15 cellular contexts compared by ENCODE assay signal in genomic region chr7:27709137-27710075, GRCh38. TPM values are rescaled to one million over a fixed set of nuclear protein-coding genes. Genes with fewer than 3 reads are reported as not detected.
DNase-seq lines count a peak whose midpoint lies in the region; ATAC-seq, FAIRE-seq and TF ChIP-seq lines count a peak whose summit lies in the region.
"Had no signal": no experiment of that assay in that cellular context is flagged by ENCODE, and none has a peak within 500 bp of the region (broad histone marks: within the 10 kb centered on the region; RNA-seq: fewer than 3 reads in every experiment).

No MANE protein-coding gene starts in this region.

- peak; percentile 39 to 82 (median 64) for ATAC-seq in right lobe of liver
- no peak for ATAC-seq in HepG2
- peak; percentile 73 for ATAC-seq in foreskin keratinocyte
- no peak for ATAC-seq in GM19328 (IDR thresholded peaks at IDR 0.05; ENCODE audit: unreplicated experiment)
- no peak for ATAC-seq in GM18505 (IDR thresholded peaks at IDR 0.05; ENCODE audit: unreplicated experiment)

- H3K79me2 ChIP-seq in HepG2 (ENCODE audit: insufficient read depth, low read length): no peaks in the 10 kb centered on the region

- DNase-seq in right lobe of liver (no peak), HepG2 (ENCODE audit: low spot score) (no peak), T1000 (lab: John Stamatoyannopoulos, UW) (peak; percentile 25), foreskin keratinocyte (peak in 1 of 2 donors; percentile 33), DMS79 (lab: John Stamatoyannopoulos, UW) (no peak), NCI-H526 (lab: John Stamatoyannopoulos, UW) (no peak)
- DNase-seq: activated CD8-positive, alpha-beta memory T cell treated with anti-CD3 and anti-CD28 coated beads, Interleukin-2, amount 50 U/mL, for 48 hours; CD4-positive, CD25-positive, alpha-beta regulatory T cell; kidney glomerular epithelial cell; NK-92 treated with Interleukin-12 subunit alpha and Interleukin-12 subunit beta, amount 100 ng/mL, for 24 hours; nucleus accumbens; stimulated activated CD4-positive, alpha-beta T cell treated with anti-CD3 and anti-CD28 coated beads, Interleukin-1b, Interleukin-23, amount 100 ng/mL, for 48 hours had no signal

- H3K9ac ChIP-seq in HepG2 (ENCODE audit: insufficient read depth, low read depth, low read length): no peak overlapping the region

- BruUV-seq in HepG2 (replicated peaks; lab: Mats Ljungman, UMichigan): no TSS peak

- FAIRE-seq in HepG2 (lab: Jason Lieb, UNC): no peak
- FAIRE-seq: frontal cortex had no signal

- H3K27ac ChIP-seq in right lobe of liver (no peak overlapping the region), HepG2 (ENCODE audit: extremely low read length, insufficient read depth, low read length) (no peak overlapping the region), foreskin keratinocyte (no peak overlapping the region)

- in situ Hi-C loops in HepG2 (cut with HindIII; ENCODE audit: extremely low pct_ligation_motif_present, low pct_unique_long_range_greater_than_20kb): no loop called here

- no peak overlapping the region for H3K4me3 ChIP-seq in right lobe of liver
- no peak overlapping the region for H3K4me3 ChIP-seq in HepG2 (replicated peaks in 1 of 3; ENCODE audit: insufficient read depth in 1 of 3, low read depth in 2 of 3, low read length in 3 of 3)

- whole genome bisulfite sequencing in right lobe of liver (ENCODE audit: insufficient coverage, low coverage, low lambda C conversion rate, missing lambda C conversion rate): 74% methylated on average over 2 of the region's 2 CpGs
- 71% methylated on average over 2 of the region's 2 CpGs for WGBS in HepG2 (ENCODE audit: low lambda C conversion rate)

- no peak overlapping the region for H3K4me2 ChIP-seq in HepG2 (ENCODE audit: low read depth, low read length)

- no peaks in the 10 kb centered on the region for H3K4me1 ChIP-seq in right lobe of liver
- H3K4me1 ChIP-seq in HepG2 (ENCODE audit: insufficient read depth, low read length): peaks cover 32% of the 10 kb centered on the region
- H3K4me1 ChIP-seq in foreskin keratinocyte: no peaks in the 10 kb centered on the region

- H3K9me3 ChIP-seq in right lobe of liver (no peaks in the 10 kb centered on the region), HepG2 (ENCODE audit: low read length) (no peaks in the 10 kb centered on the region)

- TF ChIP-seq POLR2A in right lobe of liver (IDR thresholded peaks at IDR 0.05) (no peak), HepG2 (IDR thresholded peaks at IDR 0.05; ENCODE audit: insufficient read depth in 1 of 2, low read depth in 2 of 2, low read length in 2 of 2) (no peak), GM18505 (IDR thresholded peaks at IDR 0.05; ENCODE audit: borderline replicate concordance, extremely low read depth, insufficient read depth, insufficient read length) (no peak)

- POLR2A ChIA-PET in HepG2 (lab: Yijun Ruan, JAX): no interaction called here

- H2AFZ ChIP-seq in HepG2 (ENCODE audit: low read length): no peak overlapping the region

- H4K20me1 ChIP-seq in HepG2 (ENCODE audit: insufficient read depth, low read length): no peaks in the 10 kb centered on the region

- H3K27me3 ChIP-seq in right lobe of liver (no peaks in the 10 kb centered on the region), HepG2 (ENCODE audit: control insufficient read depth in 1 of 2, insufficient read depth in 2 of 2, low read length in 2 of 2) (no peaks in the 10 kb centered on the region), foreskin keratinocyte (no peaks in the 10 kb centered on the region)

- CTCF ChIA-PET in HepG2 (lab: Yijun Ruan, JAX; ENCODE audit: low intra/inter-chr PET ratio, low total read pairs): no interaction called here

- no peak for TF ChIP-seq CTCF in right lobe of liver (IDR thresholded peaks at IDR 0.05)
- TF ChIP-seq CTCF in HepG2 (CRISPR knock-in tag; IDR thresholded peaks at IDR 0.05): no peak
- no peak for TF ChIP-seq CTCF in foreskin keratinocyte (conservative IDR thresholded peaks at IDR 0.05)

- intact Hi-C loops in right lobe of liver (cut with DNase I) (no loop called here), HepG2 (cut with micrococcal nuclease; ENCODE audit: unreplicated experiment) (no loop called here)

- TF ChIP-seq RAD21 in HepG2 (CRISPR knock-in tag; IDR thresholded peaks at IDR 0.05): no peak

- H3K36me3 ChIP-seq in right lobe of liver: no peaks in the 10 kb centered on the region
- no peaks in the 10 kb centered on the region for H3K36me3 ChIP-seq in HepG2 (replicated peaks in 1 of 2; ENCODE audit: control insufficient read depth in 1 of 2, insufficient read depth in 2 of 2, low read length in 2 of 2)

- TF ChIP-seq EP300 in HepG2 (IDR thresholded peaks at IDR 0.05; ENCODE audit: low read depth in 2 of 2, low read length in 2 of 2) (no peak), HepG2 (CRISPR knock-in tag; IDR thresholded peaks at IDR 0.05; ENCODE audit: borderline replicate concordance) (no peak)

TF ChIP-seq in HepG2, 621 proteins besides CTCF, POLR2A, EP300 and RAD21 (continues in another document):
- TF ChIP-seq ZNF720 (CRISPR knock-in tag; IDR thresholded peaks at IDR 0.05): no peak

RNA-seq across cellular contexts. Expression of gene TAX1BP1, which starts 30.6 kb away (rescaled TPM):
- total RNA-seq in right lobe of liver (10 to 100 TPM; 39.2 to 63.8 (median 47.4) TPM), HepG2 (2016; rRNA removed; fragmentation: Illumina TruSeq; extraction: Trizol) (98.9 and 177 TPM in 2 replicates), foreskin keratinocyte (62.2 and 66.8 TPM in 2 replicates)
- total RNA-seq in HepG2 (2016; cell fraction: cytosol; rRNA removed; fragmentation: Illumina TruSeq; extraction: Trizol; ENCODE audit: low read depth): 15.4 and 20.0 TPM in 2 replicates
- total RNA-seq in HepG2 (2016; cell fraction: insoluble cytoplasmic fraction; rRNA removed; fragmentation: Illumina TruSeq; extraction: Trizol): 99.7 and 175 TPM in 2 replicates
- 41.7 and 45.4 TPM in 2 replicates for total RNA-seq in HepG2 (2016; cell fraction: membrane; rRNA removed; fragmentation: Illumina TruSeq; extraction: Trizol)
- total RNA-seq in HepG2 (2016; cell fraction: nucleus; rRNA removed; fragmentation: Illumina TruSeq; extraction: Trizol): 83.0 and 86.5 TPM in 2 replicates
- polyA plus RNA-seq in HepG2 (2011; rRNA removed) (78.8 and 95.2 TPM in 2 replicates), foreskin keratinocyte (25.7 and 26.2 TPM in 2 replicates)
- 51.1 and 75.1 TPM in 2 replicates for polyA plus RNA-seq in HepG2 (2011; cell fraction: cytosol; rRNA removed)
- 20.4 and 20.8 TPM in 2 replicates for polyA plus RNA-seq in HepG2 (2011; cell fraction: nucleus; rRNA removed)
- 60.1 and 77.8 TPM in 2 replicates for polyA plus RNA-seq in HepG2 (2012)
- polyA plus RNA-seq in HepG2 (2016; cell fraction: cytosol; fragmentation: Illumina TruSeq; extraction: Trizol; ENCODE audit: low read depth): 5.9 and 6.6 TPM in 2 replicates
- polyA plus RNA-seq in HepG2 (2016; cell fraction: insoluble cytoplasmic fraction; fragmentation: Illumina TruSeq; extraction: Trizol; ENCODE audit: low read depth): 137 and 142 TPM in 2 replicates
- 15.0 and 16.7 TPM in 2 replicates for polyA plus RNA-seq in HepG2 (2016; cell fraction: membrane; fragmentation: Illumina TruSeq; extraction: Trizol; ENCODE audit: low read depth)
- 48.0 and 52.6 TPM in 2 replicates for polyA plus RNA-seq in HepG2 (2016; cell fraction: nucleus; fragmentation: Illumina TruSeq; extraction: Trizol; ENCODE audit: insufficient read depth, low read depth)
- 114 and 126 TPM in 2 replicates for polyA minus RNA-seq in HepG2 (2011; rRNA and poly(A)+ RNA removed; ENCODE audit: low replicate concordance)
- 36.9 and 45.1 TPM in 2 replicates for polyA minus RNA-seq in HepG2 (2011; cell fraction: cytosol; rRNA and poly(A)+ RNA removed)
- polyA minus RNA-seq in HepG2 (2011; cell fraction: nucleus; rRNA and poly(A)+ RNA removed): 152 and 235 TPM in 2 replicates

RNA-seq across cellular contexts. Expression of gene HIBADH, which starts 46.7 kb away (rescaled TPM):
- total RNA-seq in right lobe of liver: 100 to 1,000 TPM in 1 of 6 experiments, 10 to 100 TPM in 5; 64.9 to 143 (median 67.2) TPM
- total RNA-seq in HepG2 (2016; rRNA removed; fragmentation: Illumina TruSeq; extraction: Trizol): 59.5 and 75.2 TPM in 2 replicates
- 18.4 and 19.7 TPM in 2 replicates for total RNA-seq in HepG2 (2016; cell fraction: cytosol; rRNA removed; fragmentation: Illumina TruSeq; extraction: Trizol; ENCODE audit: low read depth)
- 58.9 and 80.7 TPM in 2 replicates for total RNA-seq in HepG2 (2016; cell fraction: insoluble cytoplasmic fraction; rRNA removed; fragmentation: Illumina TruSeq; extraction: Trizol)
- 28.1 and 29.5 TPM in 2 replicates for total RNA-seq in HepG2 (2016; cell fraction: membrane; rRNA removed; fragmentation: Illumina TruSeq; extraction: Trizol)
- 35.3 and 35.9 TPM in 2 replicates for total RNA-seq in HepG2 (2016; cell fraction: nucleus; rRNA removed; fragmentation: Illumina TruSeq; extraction: Trizol)
- polyA plus RNA-seq in HepG2 (2011; rRNA removed): 38.3 and 49.9 TPM in 2 replicates
- 33.7 and 40.2 TPM in 2 replicates for polyA plus RNA-seq in HepG2 (2011; cell fraction: cytosol; rRNA removed)
- polyA plus RNA-seq in HepG2 (2011; cell fraction: nucleus; rRNA removed): 11.1 and 14.5 TPM in 2 replicates
- polyA plus RNA-seq in HepG2 (2012): 25.4 and 35.3 TPM in 2 replicates
- 9.2 and 10.5 TPM in 2 replicates for polyA plus RNA-seq in HepG2 (2016; cell fraction: cytosol; fragmentation: Illumina TruSeq; extraction: Trizol; ENCODE audit: low read depth)
- 92.1 and 102 TPM in 2 replicates for polyA plus RNA-seq in HepG2 (2016; cell fraction: insoluble cytoplasmic fraction; fragmentation: Illumina TruSeq; extraction: Trizol; ENCODE audit: low read depth)
- polyA plus RNA-seq in HepG2 (2016; cell fraction: membrane; fragmentation: Illumina TruSeq; extraction: Trizol; ENCODE audit: low read depth): 20.4 and 23.5 TPM in 2 replicates
- 41.6 and 44.3 TPM in 2 replicates for polyA plus RNA-seq in HepG2 (2016; cell fraction: nucleus; fragmentation: Illumina TruSeq; extraction: Trizol; ENCODE audit: insufficient read depth, low read depth)
- polyA minus RNA-seq in HepG2 (2011; rRNA and poly(A)+ RNA removed; ENCODE audit: low replicate concordance): 16.6 and 21.9 TPM in 2 replicates
- polyA minus RNA-seq in HepG2 (2011; cell fraction: cytosol; rRNA and poly(A)+ RNA removed): 15.9 and 16.9 TPM in 2 replicates
- polyA minus RNA-seq in HepG2 (2011; cell fraction: nucleus; rRNA and poly(A)+ RNA removed): 23.2 and 25.1 TPM in 2 replicates
- 30.5 and 30.6 TPM in 2 replicates for total RNA-seq in foreskin keratinocyte
- polyA plus RNA-seq in foreskin keratinocyte: 25.2 and 28.7 TPM in 2 replicates

Comparison
In these comparisons a context has a peak if more than half of its experiments do, and no peak if none do; other contexts are left out.
1. ATAC-seq: peak in right lobe of liver (4 of 4) and foreskin keratinocyte (single experiment); none in HepG2 (single experiment), GM19328 (single experiment) and GM18505 (single experiment).